8 cellular contexts compared by ENCODE assay signal in genomic region chr19:54571994-54572620, GRCh38. TPM values are rescaled to one million over a fixed set of nuclear protein-coding genes. Genes with fewer than 3 reads are reported as not detected.
"Had no signal": no experiment of that assay in that cellular context is flagged by ENCODE, and none has a peak within 500 bp of the region (broad histone marks: within the 10 kb centered on the region; RNA-seq: fewer than 3 reads in every experiment).

No MANE protein-coding gene starts in this region.

RNA-seq across cellular contexts. Expression of gene LILRA2, which starts 1.5 kb away (rescaled TPM):
- total RNA-seq: activated B cell treated with CpG ODN at 0.5 μM for 24 hours; activated CD4-positive, alpha-beta T cell treated with anti-CD3 and anti-CD28 coated beads for 36 hours; activated naive CD4-positive, alpha-beta T cell treated with anti-CD3 and anti-CD28 coated beads, Interleukin-2, amount 50 U/mL, for 72 hours; activated T-helper 17 cell treated with anti-CD3 and anti-CD28 coated beads, Interleukin-2, amount 50 U/mL, for 72 hours; chondrocyte; epithelial cell of proximal tubule; fibroblast of lung; lung microvascular endothelial cell had no signal
- polyA plus RNA-seq: fibroblast of lung had no signal

RNA-seq across cellular contexts. Expression of gene LILRA1, which starts 21.3 kb away (rescaled TPM):
- total RNA-seq: activated CD4-positive, alpha-beta T cell treated with anti-CD3 and anti-CD28 coated beads for 36 hours; activated naive CD4-positive, alpha-beta T cell treated with anti-CD3 and anti-CD28 coated beads, Interleukin-2, amount 50 U/mL, for 72 hours; activated T-helper 17 cell treated with anti-CD3 and anti-CD28 coated beads, Interleukin-2, amount 50 U/mL, for 72 hours; chondrocyte; epithelial cell of proximal tubule; fibroblast of lung; lung microvascular endothelial cell had no signal
- polyA plus RNA-seq: fibroblast of lung had no signal

RNA-seq across cellular contexts. Expression of gene LILRB1, which starts 58.2 kb away (rescaled TPM):
- total RNA-seq: activated CD4-positive, alpha-beta T cell treated with anti-CD3 and anti-CD28 coated beads for 36 hours; chondrocyte; epithelial cell of proximal tubule; fibroblast of lung; lung microvascular endothelial cell had no signal
- polyA plus RNA-seq: fibroblast of lung had no signal
